Comparison of ENCODE assay signal across 2 cellular contexts in the genomic region with DNA sequence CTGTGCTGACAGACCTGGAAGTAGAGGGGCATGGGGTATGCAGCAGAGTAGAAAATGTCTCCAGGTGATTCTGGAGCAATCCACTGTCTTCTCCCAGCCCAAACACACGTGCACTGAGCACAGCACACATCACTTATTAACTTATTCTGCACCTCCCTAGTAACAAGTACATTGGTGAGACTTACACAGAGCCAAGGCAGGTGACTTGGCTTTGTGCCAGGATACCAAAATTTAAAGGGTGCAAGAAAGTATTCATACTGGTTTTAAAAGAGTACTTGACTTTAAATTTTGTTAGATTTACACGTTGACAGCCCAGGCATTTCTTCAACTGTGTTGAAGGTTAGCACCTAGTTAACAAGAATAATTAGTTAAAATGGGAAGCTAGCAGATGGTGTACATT.
TF ChIP-seq lines count a peak whose summit lies in the region.

No MANE protein-coding gene starts in this region.

TF ChIP-seq in Ishikawa, 13 proteins besides CTCF, POLR2A, EP300 and RAD21:
- TF ChIP-seq TCF12 (IDR thresholded peaks at IDR 0.05; ENCODE audit: low read depth) (no peak), NFIC (IDR thresholded peaks at IDR 0.05) (peak; percentile 23; the same call in 1 of the 2 replicates)

TF ChIP-seq in K562, 482 proteins besides CTCF, POLR2A, EP300 and RAD21:
- TF ChIP-seq DIDO1 (tag; IDR thresholded peaks at IDR 0.05; ENCODE audit: low read depth) (no peak), MCM7 (IDR thresholded peaks at IDR 0.05) (no peak), NFIC (IDR thresholded peaks at IDR 0.05) (peak; percentile 87), NFIX (CRISPR knock-in tag; IDR thresholded peaks at IDR 0.05; ENCODE audit: low read depth) (peak; percentile 69; the same call in 1 of the 2 replicates)
